In the genomic region with DNA sequence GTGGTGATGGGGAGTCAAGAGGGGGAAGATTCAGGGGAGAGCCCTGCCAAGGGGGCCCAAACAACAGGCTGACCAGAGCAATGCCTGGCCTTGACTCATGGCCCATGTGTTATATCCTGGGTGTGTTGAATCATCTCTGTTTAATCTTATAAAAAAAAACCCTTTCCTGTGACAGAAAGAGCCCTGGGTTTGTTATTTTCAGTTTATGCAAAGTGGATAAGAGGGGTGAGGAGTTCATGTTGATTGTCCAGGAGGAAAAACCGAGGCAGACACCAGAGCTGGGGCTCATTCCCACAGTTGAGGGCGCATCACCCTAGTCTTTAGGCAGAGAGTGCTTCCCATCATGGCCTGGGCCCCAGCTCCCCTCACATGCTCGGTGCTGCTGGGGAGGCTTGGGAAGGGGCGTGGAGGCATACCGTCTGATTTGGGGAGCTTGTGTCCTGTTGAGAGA, we compare ENCODE assay signal across 2 cellular contexts.
TF ChIP-seq lines count a peak whose summit lies in the region.

No MANE protein-coding gene starts in this region.

TF ChIP-seq in IMR-90, 13 proteins besides CTCF, POLR2A, EP300 and RAD21:
- TF ChIP-seq MXI1 (IDR thresholded peaks at IDR 0.05; ENCODE audit: borderline replicate concordance, low read depth, low read length) (no peak), NFE2L2 (IDR thresholded peaks at IDR 0.05; ENCODE audit: low read depth, low read length) (no peak), MAFK (IDR thresholded peaks at IDR 0.05; ENCODE audit: low read depth, low read length) (no peak), RFX5 (IDR thresholded peaks at IDR 0.05; ENCODE audit: low read depth, low read length) (no peak), CHD1 (IDR thresholded peaks at IDR 0.05; ENCODE audit: low read depth, low read length) (no peak), FOS (IDR thresholded peaks at IDR 0.05; ENCODE audit: low read depth, low read length) (peak; percentile 46), ELK1 (IDR thresholded peaks at IDR 0.05; ENCODE audit: borderline replicate concordance, low read depth, low read length) (no peak), MAZ (IDR thresholded peaks at IDR 0.05; ENCODE audit: borderline replicate concordance, low read depth, low read length) (no peak), RCOR1 (IDR thresholded peaks at IDR 0.05; ENCODE audit: insufficient replicate concordance, low read length) (no peak), CEBPB (IDR thresholded peaks at IDR 0.05; ENCODE audit: low read depth, low read length) (no peak), BHLHE40 (IDR thresholded peaks at IDR 0.05; ENCODE audit: low read depth, low read length) (no peak)
- TF ChIP-seq, protein P1, sequence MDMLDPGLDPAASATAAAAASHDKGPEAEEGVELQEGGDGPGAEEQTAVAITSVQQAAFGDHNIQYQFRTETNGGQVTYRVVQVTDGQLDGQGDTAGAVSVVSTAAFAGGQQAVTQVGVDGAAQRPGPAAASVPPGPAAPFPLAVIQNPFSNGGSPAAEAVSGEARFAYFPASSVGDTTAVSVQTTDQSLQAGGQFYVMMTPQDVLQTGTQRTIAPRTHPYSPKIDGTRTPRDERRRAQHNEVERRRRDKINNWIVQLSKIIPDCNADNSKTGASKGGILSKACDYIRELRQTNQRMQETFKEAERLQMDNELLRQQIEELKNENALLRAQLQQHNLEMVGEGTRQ (IDR thresholded peaks at IDR 0.05; ENCODE audit: low read depth, low read length): peak; percentile 28; the same call in 1 of the 2 replicates

TF ChIP-seq in GM12878, 131 proteins besides CTCF, POLR2A, EP300 and RAD21:
- TF ChIP-seq EED (IDR thresholded peaks at IDR 0.05; ENCODE audit: low read depth) (0 out of 2 replicates have a peak, but pooled peaks have one; percentile 11), REST (IDR thresholded peaks at IDR 0.05; ENCODE audit: low read depth, low read length) (no peak), ZNF384 (IDR thresholded peaks at IDR 0.05; ENCODE audit: borderline replicate concordance, low read depth, low read length) (peak; percentile 27; the same call in 1 of the 2 replicates), FOXM1 (IDR thresholded peaks at IDR 0.05; ENCODE audit: low read depth, low read length) (no peak), IKZF2 (IDR thresholded peaks at IDR 0.05) (0 out of 4 replicates have a peak, but pooled peaks of 1 of the 2 experiments have one; percentile 10)
- TF ChIP-seq, protein P2, sequence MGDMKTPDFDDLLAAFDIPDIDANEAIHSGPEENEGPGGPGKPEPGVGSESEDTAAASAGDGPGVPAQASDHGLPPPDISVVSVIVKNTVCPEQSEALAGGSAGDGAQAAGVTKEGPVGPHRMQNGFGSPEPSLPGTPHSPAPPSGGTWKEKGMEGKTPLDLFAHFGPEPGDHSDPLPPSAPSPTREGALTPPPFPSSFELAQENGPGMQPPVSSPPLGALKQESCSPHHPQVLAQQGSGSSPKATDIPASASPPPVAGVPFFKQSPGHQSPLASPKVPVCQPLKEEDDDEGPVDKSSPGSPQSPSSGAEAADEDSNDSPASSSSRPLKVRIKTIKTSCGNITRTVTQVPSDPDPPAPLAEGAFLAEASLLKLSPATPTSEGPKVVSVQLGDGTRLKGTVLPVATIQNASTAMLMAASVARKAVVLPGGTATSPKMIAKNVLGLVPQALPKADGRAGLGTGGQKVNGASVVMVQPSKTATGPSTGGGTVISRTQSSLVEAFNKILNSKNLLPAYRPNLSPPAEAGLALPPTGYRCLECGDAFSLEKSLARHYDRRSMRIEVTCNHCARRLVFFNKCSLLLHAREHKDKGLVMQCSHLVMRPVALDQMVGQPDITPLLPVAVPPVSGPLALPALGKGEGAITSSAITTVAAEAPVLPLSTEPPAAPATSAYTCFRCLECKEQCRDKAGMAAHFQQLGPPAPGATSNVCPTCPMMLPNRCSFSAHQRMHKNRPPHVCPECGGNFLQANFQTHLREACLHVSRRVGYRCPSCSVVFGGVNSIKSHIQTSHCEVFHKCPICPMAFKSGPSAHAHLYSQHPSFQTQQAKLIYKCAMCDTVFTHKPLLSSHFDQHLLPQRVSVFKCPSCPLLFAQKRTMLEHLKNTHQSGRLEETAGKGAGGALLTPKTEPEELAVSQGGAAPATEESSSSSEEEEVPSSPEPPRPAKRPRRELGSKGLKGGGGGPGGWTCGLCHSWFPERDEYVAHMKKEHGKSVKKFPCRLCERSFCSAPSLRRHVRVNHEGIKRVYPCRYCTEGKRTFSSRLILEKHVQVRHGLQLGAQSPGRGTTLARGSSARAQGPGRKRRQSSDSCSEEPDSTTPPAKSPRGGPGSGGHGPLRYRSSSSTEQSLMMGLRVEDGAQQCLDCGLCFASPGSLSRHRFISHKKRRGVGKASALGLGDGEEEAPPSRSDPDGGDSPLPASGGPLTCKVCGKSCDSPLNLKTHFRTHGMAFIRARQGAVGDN (IDR thresholded peaks at IDR 0.05): peak; percentile 42; the same call in 1 of the 2 replicates
